Comparison of ENCODE assay signal across 8 cellular contexts in the genomic region with DNA sequence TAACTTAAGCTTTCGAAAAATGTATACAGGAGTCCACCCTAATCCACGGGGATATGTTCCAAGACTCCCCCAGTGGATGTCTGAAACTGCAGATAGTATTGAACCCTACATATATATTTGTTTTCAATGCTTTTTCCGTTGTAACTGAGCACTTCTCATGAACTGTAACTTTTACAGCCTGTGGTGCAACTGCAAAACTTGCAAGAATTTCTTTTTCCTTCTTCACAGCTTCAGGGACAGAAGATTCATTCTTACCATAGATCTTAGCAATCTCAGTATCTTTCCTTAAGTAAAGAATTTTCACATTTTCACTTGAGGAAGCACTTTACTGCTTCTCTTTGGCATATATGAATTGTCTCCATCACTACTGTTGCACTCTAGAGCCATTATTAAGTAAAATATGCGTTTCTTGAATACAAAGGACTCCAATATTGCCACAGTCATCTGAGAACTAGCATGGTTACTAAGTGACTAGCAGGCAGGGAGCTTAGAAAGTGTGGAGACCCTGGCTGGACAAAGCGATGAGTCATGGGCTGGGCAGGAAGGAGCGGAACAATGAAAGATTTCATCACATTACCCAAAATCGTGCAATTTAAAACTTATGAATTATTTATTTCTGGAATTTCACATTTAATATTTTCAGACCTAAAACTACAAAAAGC. TPM values are rescaled to one million over a fixed set of nuclear protein-coding genes. Genes with fewer than 3 reads are reported as not detected.
A peak's percentile ranks its signal among the peaks of the same experiment; 100 is the strongest.
DNase-seq lines count a peak whose midpoint lies in the region; ATAC-seq and TF ChIP-seq lines count a peak whose summit lies in the region.

No MANE protein-coding gene starts in this region.

- H2AFZ ChIP-seq in PC-3 (ENCODE audit: low read length) = no peak overlapping the region
- H2AFZ ChIP-seq in MM.1S (ENCODE audit: low read length) = no peak overlapping the region

- peak overlapping the region; percentile 27 for H3K27ac ChIP-seq in PC-3 (ENCODE audit: low read length)
- no peak overlapping the region for H3K27ac ChIP-seq in MM.1S (ENCODE audit: low read length)

- H3K9me2 ChIP-seq in PC-3 (replicated peaks; ENCODE audit: low read length) (no peaks in the 10 kb centered on the region), MM.1S (replicated peaks; ENCODE audit: insufficient read depth, low read length) (no peaks in the 10 kb centered on the region)

- H3K4me2 ChIP-seq in PC-3 (ENCODE audit: low read length) (peak overlapping the region; percentile 36), MM.1S (ENCODE audit: low read depth, low read length) (no peak overlapping the region)

- intact Hi-C loops in PC-3 (cut with micrococcal nuclease) = no loop called here

- CTCF ChIA-PET in PC-3 (lab: Charles Lee) = no interaction called here
- CTCF ChIA-PET in activated CD4-positive, alpha-beta memory T cell treated with anti-CD3 and anti-CD28 coated beads, Interleukin-2, amount 10 ng/mL, durations not matched to agents 7 days and 5 days (lab: Charles Lee) = no interaction called here

- no peak overlapping the region for H3K4me3 ChIP-seq in PC-3 (ENCODE audit: low read length)
- no peak overlapping the region for H3K4me3 ChIP-seq in fibroblast of mammary gland (ENCODE audit: control insufficient read depth, low read depth, low read length)
- no peak overlapping the region for H3K4me3 ChIP-seq in MM.1S (ENCODE audit: low read length)

- ATAC-seq in PC-3 = peak; percentile 79
- ATAC-seq in GM19328 (IDR thresholded peaks at IDR 0.05; ENCODE audit: unreplicated experiment) = no peak

- H3F3A ChIP-seq in PC-3 (ENCODE audit: low read length, unreplicated experiment) (no peaks in the 10 kb centered on the region), MM.1S (ENCODE audit: insufficient read depth, low read length) (no peaks in the 10 kb centered on the region)

- no peak overlapping the region for H3K4me3 Mint-ChIP-seq in activated CD4-positive, alpha-beta memory T cell treated with anti-CD3 and anti-CD28 coated beads, Interleukin-2, amount 10 ng/mL, durations not matched to agents 7 days and 5 days

- TF ChIP-seq CTCF in PC-3 (conservative IDR thresholded peaks at IDR 0.05; ENCODE audit: low read depth, low read length) = no peak
- TF ChIP-seq CTCF in fibroblast of mammary gland (conservative IDR thresholded peaks at IDR 0.05; ENCODE audit: control insufficient read depth, insufficient read depth, low read depth, low read length) = no peak
- no peak for TF ChIP-seq CTCF in MM.1S (IDR thresholded peaks at IDR 0.05; ENCODE audit: low read length)

- H3K9me3 Mint-ChIP-seq in activated CD4-positive, alpha-beta memory T cell treated with anti-CD3 and anti-CD28 coated beads, Interleukin-2, amount 10 ng/mL, durations not matched to agents 7 days and 5 days = no peaks in the 10 kb centered on the region

- no peak overlapping the region for H3K27ac Mint-ChIP-seq in activated CD4-positive, alpha-beta memory T cell treated with anti-CD3 and anti-CD28 coated beads, Interleukin-2, amount 10 ng/mL, durations not matched to agents 7 days and 5 days

- DNase-seq in EH (ENCODE audit: low read depth) (peak; percentile 84), PC-3 (peak; percentile 71), fibroblast of mammary gland (ENCODE audit: low read depth) (peak; percentile 85), non-pigmented ciliary epithelial cell (ENCODE audit: low read depth) (peak; percentile 90), NCI-H187 (lab: John Stamatoyannopoulos, UW) (no peak), MM.1S (no peak)
- no peak for DNase-seq in activated CD4-positive, alpha-beta memory T cell treated with anti-CD3 and anti-CD28 coated beads, Interleukin-2, amount 10 ng/mL, durations not matched to agents 7 days and 5 days

- H3K27me3 Mint-ChIP-seq in activated CD4-positive, alpha-beta memory T cell treated with anti-CD3 and anti-CD28 coated beads, Interleukin-2, amount 10 ng/mL, durations not matched to agents 7 days and 5 days = no peaks in the 10 kb centered on the region

- H3K4me1 ChIP-seq in PC-3 (ENCODE audit: insufficient read depth, low read length) (peaks cover 12% of the 10 kb centered on the region), MM.1S (ENCODE audit: low read length) (no peaks in the 10 kb centered on the region)

- H3K79me2 ChIP-seq in PC-3 (ENCODE audit: low read length) (peaks cover 7% of the 10 kb centered on the region), MM.1S (ENCODE audit: low read length) (peaks cover 36% of the 10 kb centered on the region)

- no peaks in the 10 kb centered on the region for H3K36me3 ChIP-seq in PC-3 (ENCODE audit: low read depth, low read length)
- no peaks in the 10 kb centered on the region for H3K36me3 ChIP-seq in MM.1S (replicated peaks; ENCODE audit: insufficient read depth, low read length)

- H4K20me1 ChIP-seq in PC-3 (ENCODE audit: low read length) (no peaks in the 10 kb centered on the region), MM.1S (ENCODE audit: insufficient read depth, low read length) (no peaks in the 10 kb centered on the region)

- peaks cover 6% of the 10 kb centered on the region for H3K36me3 Mint-ChIP-seq in activated CD4-positive, alpha-beta memory T cell treated with anti-CD3 and anti-CD28 coated beads, Interleukin-2, amount 10 ng/mL, durations not matched to agents 7 days and 5 days (ENCODE audit: low read depth)

- no TSS peak for BruUV-seq in PC-3 (replicated peaks; lab: Mats Ljungman, UMichigan)

- peaks cover 18% of the 10 kb centered on the region for H3K4me1 Mint-ChIP-seq in activated CD4-positive, alpha-beta memory T cell treated with anti-CD3 and anti-CD28 coated beads, Interleukin-2, amount 10 ng/mL, durations not matched to agents 7 days and 5 days

- H3K27me3 ChIP-seq in PC-3 (ENCODE audit: low read length) (no peaks in the 10 kb centered on the region), MM.1S (replicated peaks; ENCODE audit: insufficient read depth, low read length) (no peaks in the 10 kb centered on the region)

- H3K9ac ChIP-seq in PC-3 (ENCODE audit: low read length) (no peak overlapping the region), MM.1S (ENCODE audit: low read length) (no peak overlapping the region)

- POLR2A ChIA-PET in PC-3 (lab: Charles Lee; ENCODE audit: unreplicated experiment) = no interaction called here
- POLR2A ChIA-PET in activated CD4-positive, alpha-beta memory T cell treated with anti-CD3 and anti-CD28 coated beads, Interleukin-2, amount 10 ng/mL, durations not matched to agents 7 days and 5 days (lab: Charles Lee) = interaction anchor here (2.2 kb wide), 1 partner anchor 14 kb away, joined by 11 read pairs; the partner anchor contains the start of gene DPYD

- no peaks in the 10 kb centered on the region for H3K9me3 ChIP-seq in PC-3 (ENCODE audit: low read length)
- H3K9me3 ChIP-seq in MM.1S (replicated peaks; ENCODE audit: insufficient read depth, low read length) = no peaks in the 10 kb centered on the region

RNA-seq across cellular contexts. Expression of gene DPYD, which starts 14.1 kb away (rescaled TPM):
- total RNA-seq in PC-3 (2014; rRNA removed) = 11.7 and 12.8 TPM in 2 replicates
- total RNA-seq in activated CD4-positive, alpha-beta memory T cell treated with anti-CD3 and anti-CD28 coated beads, Interleukin-2, amount 10 ng/mL, durations not matched to agents 7 days and 5 days = 10 to 100 TPM; 42.1 to 44.6 TPM

Comparison
In these comparisons a context has a peak if more than half of its experiments do, and no peak if none do; other contexts are left out.
1. DNase-seq: peak in EH (single experiment), PC-3 (single experiment), fibroblast of mammary gland (single experiment) and non-pigmented ciliary epithelial cell (single experiment); none in NCI-H187 (0 of 2), activated CD4-positive, alpha-beta memory T cell treated with anti-CD3 and anti-CD28 coated beads, Interleukin-2, amount 10 ng/mL, durations not matched to agents 7 days and 5 days (single experiment) and MM.1S (single experiment).